Comparison of ENCODE assay signal across 1 cellular context in the genomic region with DNA sequence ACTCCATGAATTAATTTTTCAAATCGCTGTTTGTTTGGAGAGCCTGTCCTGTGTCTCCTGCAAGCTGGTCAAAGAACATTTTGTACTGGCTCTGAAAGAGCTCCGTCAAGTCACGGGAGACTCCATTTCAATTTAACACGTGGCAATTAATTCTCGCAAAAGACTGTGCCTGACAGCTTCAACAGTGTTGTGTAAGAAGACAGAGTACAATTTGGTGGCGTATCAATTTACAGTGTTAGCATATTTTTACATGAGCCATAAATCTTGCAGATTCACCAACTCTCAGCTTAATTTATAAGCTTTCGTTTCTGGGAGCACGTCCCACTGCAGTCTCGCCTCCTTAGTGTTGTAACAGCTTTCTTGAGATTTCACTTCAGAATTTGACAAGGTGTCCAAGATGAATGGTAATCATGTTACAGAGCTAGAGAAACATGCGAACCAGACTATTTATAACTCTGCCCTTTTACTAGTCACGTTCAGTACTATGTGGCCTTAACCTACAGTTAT.
A peak's percentile ranks its signal among the peaks of the same experiment; 100 is the strongest.
TF ChIP-seq lines count a peak whose summit lies in the region.

No MANE protein-coding gene starts in this region.

TF ChIP-seq in HEK293, 187 proteins besides CTCF, POLR2A, EP300 and RAD21 (continued from another document and continues in another):
- TF ChIP-seq ELK4 (IDR thresholded peaks at IDR 0.05; ENCODE audit: borderline replicate concordance, low read depth, low read length): no peak
- peak; percentile 32; the same call in 1 of the 2 replicates for TF ChIP-seq ZNF561 (tag by site-specific recombination; IDR thresholded peaks at IDR 0.05; ENCODE audit: borderline replicate concordance)
- TF ChIP-seq SP2 (tag by site-specific recombination; IDR thresholded peaks at IDR 0.05): peak; percentile 29; the same call in 1 of the 2 replicates
- TF ChIP-seq ZNF610 (tag by site-specific recombination; IDR thresholded peaks at IDR 0.05; ENCODE audit: borderline replicate concordance): no peak
- TF ChIP-seq ZNF670 (tag by site-specific recombination; IDR thresholded peaks at IDR 0.05; ENCODE audit: low read depth): no peak
- peak; percentile 58; the same call in 1 of the 2 replicates for TF ChIP-seq OSR2 (tag by site-specific recombination; IDR thresholded peaks at IDR 0.05)
- TF ChIP-seq PRDM1 (tag by site-specific recombination; IDR thresholded peaks at IDR 0.05): peak; percentile 32
- no peak for TF ChIP-seq ZNF10 (tag by site-specific recombination; IDR thresholded peaks at IDR 0.05)
- TF ChIP-seq ZNF175 (tag by site-specific recombination; IDR thresholded peaks at IDR 0.05): no peak
- no peak for TF ChIP-seq ZNF138 (tag by site-specific recombination; IDR thresholded peaks at IDR 0.05; ENCODE audit: borderline replicate concordance)
- TF ChIP-seq EGR2 (tag by site-specific recombination; IDR thresholded peaks at IDR 0.05; ENCODE audit: low read depth): no peak
- TF ChIP-seq ZNF626 (tag by site-specific recombination; IDR thresholded peaks at IDR 0.05): 0 out of 2 replicates have a peak, but pooled peaks have one; percentile 36
- TF ChIP-seq, protein P1, sequence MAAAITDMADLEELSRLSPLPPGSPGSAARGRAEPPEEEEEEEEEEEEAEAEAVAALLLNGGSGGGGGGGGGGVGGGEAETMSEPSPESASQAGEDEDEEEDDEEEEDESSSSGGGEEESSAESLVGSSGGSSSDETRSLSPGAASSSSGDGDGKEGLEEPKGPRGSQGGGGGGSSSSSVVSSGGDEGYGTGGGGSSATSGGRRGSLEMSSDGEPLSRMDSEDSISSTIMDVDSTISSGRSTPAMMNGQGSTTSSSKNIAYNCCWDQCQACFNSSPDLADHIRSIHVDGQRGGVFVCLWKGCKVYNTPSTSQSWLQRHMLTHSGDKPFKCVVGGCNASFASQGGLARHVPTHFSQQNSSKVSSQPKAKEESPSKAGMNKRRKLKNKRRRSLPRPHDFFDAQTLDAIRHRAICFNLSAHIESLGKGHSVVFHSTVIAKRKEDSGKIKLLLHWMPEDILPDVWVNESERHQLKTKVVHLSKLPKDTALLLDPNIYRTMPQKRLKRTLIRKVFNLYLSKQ (tag by site-specific recombination; IDR thresholded peaks at IDR 0.05; ENCODE audit: borderline replicate concordance): no peak
- TF ChIP-seq ZBTB21 (tag by site-specific recombination; IDR thresholded peaks at IDR 0.05): no peak
- no peak for TF ChIP-seq PBX3 (CRISPR knock-in tag; IDR thresholded peaks at IDR 0.05)
- TF ChIP-seq, protein P2, sequence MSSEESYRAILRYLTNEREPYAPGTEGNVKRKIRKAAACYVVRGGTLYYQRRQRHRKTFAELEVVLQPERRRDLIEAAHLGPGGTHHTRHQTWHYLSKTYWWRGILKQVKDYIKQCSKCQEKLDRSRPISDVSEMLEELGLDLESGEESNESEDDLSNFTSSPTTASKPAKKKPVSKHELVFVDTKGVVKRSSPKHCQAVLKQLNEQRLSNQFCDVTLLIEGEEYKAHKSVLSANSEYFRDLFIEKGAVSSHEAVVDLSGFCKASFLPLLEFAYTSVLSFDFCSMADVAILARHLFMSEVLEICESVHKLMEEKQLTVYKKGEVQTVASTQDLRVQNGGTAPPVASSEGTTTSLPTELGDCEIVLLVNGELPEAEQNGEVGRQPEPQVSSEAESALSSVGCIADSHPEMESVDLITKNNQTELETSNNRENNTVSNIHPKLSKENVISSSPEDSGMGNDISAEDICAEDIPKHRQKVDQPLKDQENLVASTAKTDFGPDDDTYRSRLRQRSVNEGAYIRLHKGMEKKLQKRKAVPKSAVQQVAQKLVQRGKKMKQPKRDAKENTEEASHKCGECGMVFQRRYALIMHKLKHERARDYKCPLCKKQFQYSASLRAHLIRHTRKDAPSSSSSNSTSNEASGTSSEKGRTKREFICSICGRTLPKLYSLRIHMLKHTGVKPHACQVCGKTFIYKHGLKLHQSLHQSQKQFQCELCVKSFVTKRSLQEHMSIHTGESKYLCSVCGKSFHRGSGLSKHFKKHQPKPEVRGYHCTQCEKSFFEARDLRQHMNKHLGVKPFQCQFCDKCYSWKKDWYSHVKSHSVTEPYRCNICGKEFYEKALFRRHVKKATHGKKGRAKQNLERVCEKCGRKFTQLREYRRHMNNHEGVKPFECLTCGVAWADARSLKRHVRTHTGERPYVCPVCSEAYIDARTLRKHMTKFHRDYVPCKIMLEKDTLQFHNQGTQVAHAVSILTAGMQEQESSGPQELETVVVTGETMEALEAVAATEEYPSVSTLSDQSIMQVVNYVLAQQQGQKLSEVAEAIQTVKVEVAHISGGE (tag by site-specific recombination; conservative IDR thresholded peaks at IDR 0.05; ENCODE audit: low read depth): no peak
- peak; percentile 23; the same call in 1 of the 2 replicates for TF ChIP-seq WT1 (tag by site-specific recombination; IDR thresholded peaks at IDR 0.05)
- TF ChIP-seq MYNN (tag by site-specific recombination; IDR thresholded peaks at IDR 0.05; ENCODE audit: borderline replicate concordance): no peak
- TF ChIP-seq ZBTB7A (tag by site-specific recombination; IDR thresholded peaks at IDR 0.05; ENCODE audit: low read depth): no peak
- peak; percentile 77 for TF ChIP-seq ZNF366 (tag by site-specific recombination; conservative IDR thresholded peaks at IDR 0.05)
- TF ChIP-seq ZXDB (tag by site-specific recombination; IDR thresholded peaks at IDR 0.05): no peak
- 0 out of 2 replicates have a peak, but pooled peaks have one; percentile 27 for TF ChIP-seq YY1 (tag by site-specific recombination; IDR thresholded peaks at IDR 0.05)
- TF ChIP-seq KLF8 (tag by site-specific recombination; IDR thresholded peaks at IDR 0.05): no peak
- TF ChIP-seq ZSCAN23 (tag by site-specific recombination; IDR thresholded peaks at IDR 0.05): no peak
- peak; percentile 60; the same call in 1 of the 2 replicates for TF ChIP-seq ZEB2 (tag by site-specific recombination; IDR thresholded peaks at IDR 0.05)
- no peak for TF ChIP-seq ZNF596 (tag by site-specific recombination; IDR thresholded peaks at IDR 0.05)
- no peak for TF ChIP-seq ZBTB26 (tag by site-specific recombination; optimal IDR thresholded peaks at IDR 0.05)
- peak; percentile 80 for TF ChIP-seq ZSCAN16 (tag by site-specific recombination; IDR thresholded peaks at IDR 0.05)
- TF ChIP-seq ZBTB17 (tag by site-specific recombination; IDR thresholded peaks at IDR 0.05): 0 out of 2 replicates have a peak, but pooled peaks have one; percentile 36
- peak; percentile 55; the same call in 1 of the 2 replicates for TF ChIP-seq HIC1 (tag by site-specific recombination; IDR thresholded peaks at IDR 0.05)
- no peak for TF ChIP-seq ZSCAN18 (tag by site-specific recombination; IDR thresholded peaks at IDR 0.05)
- TF ChIP-seq ZBTB48 (tag by site-specific recombination; IDR thresholded peaks at IDR 0.05): no peak
- peak; percentile 67; the same call in 1 of the 2 replicates for TF ChIP-seq ZNF660 (tag by site-specific recombination; IDR thresholded peaks at IDR 0.05)
- no peak for TF ChIP-seq ZNF624 (tag by site-specific recombination; IDR thresholded peaks at IDR 0.05)
- TF ChIP-seq ZNF157 (tag by site-specific recombination; IDR thresholded peaks at IDR 0.05): no peak
- no peak for TF ChIP-seq ZNF658 (tag by site-specific recombination; IDR thresholded peaks at IDR 0.05)
- TF ChIP-seq ZNF350 (tag by site-specific recombination; IDR thresholded peaks at IDR 0.05): no peak
- TF ChIP-seq KLF10 (tag by site-specific recombination; IDR thresholded peaks at IDR 0.05): peak; percentile 42; the same call in 1 of the 2 replicates
- 0 out of 2 replicates have a peak, but pooled peaks have one; percentile 35 for TF ChIP-seq ZNF501 (tag by site-specific recombination; IDR thresholded peaks at IDR 0.05)
- TF ChIP-seq FEZF1 (tag by site-specific recombination; IDR thresholded peaks at IDR 0.05): peak; percentile 84
- no peak for TF ChIP-seq ZNF133 (tag by site-specific recombination; IDR thresholded peaks at IDR 0.05)
- no peak; the same call in 1 of the 2 replicates for TF ChIP-seq ZSCAN30 (tag by site-specific recombination; IDR thresholded peaks at IDR 0.05)
- TF ChIP-seq TRIM28 (IDR thresholded peaks at IDR 0.05; ENCODE audit: borderline replicate concordance, low read length): peak; percentile 76; the same call in 1 of the 2 replicates
- TF ChIP-seq ZNF518A (tag by site-specific recombination; conservative IDR thresholded peaks at IDR 0.05; ENCODE audit: low read depth): no peak
- TF ChIP-seq ZBTB20 (tag by site-specific recombination; IDR thresholded peaks at IDR 0.05): no peak
